1 cellular context compared by ENCODE assay signal in the genomic region with DNA sequence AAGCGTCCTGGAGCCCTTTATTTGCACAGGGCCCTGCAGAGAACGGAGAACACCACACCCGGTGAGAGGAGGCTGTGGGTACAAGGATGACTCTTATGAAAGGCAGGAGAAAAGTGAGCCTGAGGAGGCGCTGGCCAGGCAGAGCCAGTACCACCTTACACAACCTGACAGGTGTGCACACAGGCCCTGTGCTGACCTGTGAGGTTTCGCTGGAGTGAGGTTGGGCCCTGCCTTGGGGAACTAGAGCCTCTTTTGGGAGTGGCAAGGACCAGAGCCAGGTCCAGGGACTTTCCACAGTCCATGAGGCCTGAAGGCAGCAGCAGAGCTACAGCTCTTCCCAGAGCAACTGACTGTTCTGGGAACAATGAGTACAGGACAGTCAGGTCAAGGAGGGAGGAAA.
TF ChIP-seq lines count a peak whose summit lies in the region.

No MANE protein-coding gene starts in this region.

TF ChIP-seq in WTC11, 78 proteins besides CTCF, POLR2A, EP300 and RAD21 (continued from another document):
- TF ChIP-seq, protein P1, sequence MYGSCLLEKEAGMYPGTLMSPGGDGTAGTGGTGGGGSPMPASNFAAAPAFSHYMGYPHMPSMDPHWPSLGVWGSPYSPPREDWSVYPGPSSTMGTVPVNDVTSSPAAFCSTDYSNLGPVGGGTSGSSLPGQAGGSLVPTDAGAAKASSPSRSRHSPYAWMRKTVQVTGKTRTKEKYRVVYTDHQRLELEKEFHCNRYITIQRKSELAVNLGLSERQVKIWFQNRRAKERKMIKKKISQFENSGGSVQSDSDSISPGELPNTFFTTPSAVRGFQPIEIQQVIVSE (CRISPR knock-in tag; IDR thresholded peaks at IDR 0.05; ENCODE audit: borderline replicate concordance) = no peak
- no peak for TF ChIP-seq RORB (CRISPR knock-in tag; IDR thresholded peaks at IDR 0.05)
- no peak for TF ChIP-seq TP53 (CRISPR knock-in tag; IDR thresholded peaks at IDR 0.05)
- no peak for TF ChIP-seq ZNF532 (CRISPR knock-in tag; IDR thresholded peaks at IDR 0.05; ENCODE audit: borderline replicate concordance)
- TF ChIP-seq, protein P2, sequence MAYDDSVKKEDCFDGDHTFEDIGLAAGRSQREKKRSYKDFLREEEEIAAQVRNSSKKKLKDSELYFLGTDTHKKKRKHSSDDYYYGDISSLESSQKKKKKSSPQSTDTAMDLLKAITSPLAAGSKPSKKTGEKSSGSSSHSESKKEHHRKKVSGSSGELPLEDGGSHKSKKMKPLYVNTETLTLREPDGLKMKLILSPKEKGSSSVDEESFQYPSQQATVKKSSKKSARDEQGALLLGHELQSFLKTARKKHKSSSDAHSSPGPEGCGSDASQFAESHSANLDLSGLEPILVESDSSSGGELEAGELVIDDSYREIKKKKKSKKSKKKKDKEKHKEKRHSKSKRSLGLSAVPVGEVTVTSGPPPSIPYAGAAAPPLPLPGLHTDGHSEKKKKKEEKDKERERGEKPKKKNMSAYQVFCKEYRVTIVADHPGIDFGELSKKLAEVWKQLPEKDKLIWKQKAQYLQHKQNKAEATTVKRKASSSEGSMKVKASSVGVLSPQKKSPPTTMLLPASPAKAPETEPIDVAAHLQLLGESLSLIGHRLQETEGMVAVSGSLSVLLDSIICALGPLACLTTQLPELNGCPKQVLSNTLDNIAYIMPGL (CRISPR knock-in tag; IDR thresholded peaks at IDR 0.05) = no peak
- no peak for TF ChIP-seq ZBTB43 (CRISPR knock-in tag; IDR thresholded peaks at IDR 0.05)
- no peak for TF ChIP-seq ATF2 (CRISPR knock-in tag; IDR thresholded peaks at IDR 0.05; ENCODE audit: borderline replicate concordance, low read depth)
